In genomic region chr5:124725040-124725434, GRCh38 we compare ENCODE assay signal across 11 cellular contexts. TPM values are rescaled to one million over a fixed set of nuclear protein-coding genes. Genes with fewer than 3 reads are reported as not detected.
DNase-seq lines count a peak whose midpoint lies in the region; ATAC-seq and TF ChIP-seq lines count a peak whose summit lies in the region.
"Had no signal": no experiment of that assay in that cellular context is flagged by ENCODE, and none has a peak within 500 bp of the region (broad histone marks: within the 10 kb centered on the region; RNA-seq: fewer than 3 reads in every experiment).

No MANE protein-coding gene starts in this region.

- intact Hi-C loops in CD4-positive, alpha-beta memory T cell (cut with micrococcal nuclease) = no loop called here
- intact Hi-C loops in heart right ventricle (cut with DNase I) = no loop called here

- H3K4me1 ChIP-seq in CD4-positive, alpha-beta memory T cell (ENCODE audit: insufficient read depth, low read length) = no peaks in the 10 kb centered on the region
- H3K4me1 ChIP-seq in heart right ventricle = peaks cover 0 to 33% (median 4%) of the 10 kb centered on the region in 9 donors
- H3K4me1 ChIP-seq: Peyer's patch had no signal

- peak overlapping the region in 1 of 8 donors; percentile 7 for H3K4me3 Mint-ChIP-seq in CD4-positive, alpha-beta memory T cell

- CTCF ChIA-PET in CD4-positive, alpha-beta memory T cell (lab: Charles Lee; ENCODE audit: partially characterized antibody) = no interaction called here

- DNase-seq in ELF-1 (ENCODE audit: low read depth, low spot score) (peak; percentile 65), astrocyte of the cerebellum (ENCODE audit: low read depth) (no peak), heart right ventricle (no peak), foreskin melanocyte (no peak), DMS79 treated with DMSO at 0.1 percent for 48 hours (lab: John Stamatoyannopoulos, UW) (no peak)
- no peak for DNase-seq in CD4-positive, alpha-beta memory T cell
- DNase-seq: activated CD4-positive, alpha-beta T cell treated with anti-CD3 and anti-CD28 coated beads, Interleukin-2, amount 50 U/mL, for 48 hours; Peyer's patch had no signal

- H3K36me3 Mint-ChIP-seq in CD4-positive, alpha-beta memory T cell = no peaks in the 10 kb centered on the region

- peaks cover 0 to 5% of the 10 kb centered on the region in 2 donors for H3K27me3 Mint-ChIP-seq in CD4-positive, alpha-beta memory T cell

- ATAC-seq in GM19395 (IDR thresholded peaks at IDR 0.05; ENCODE audit: unreplicated experiment) = peak; percentile 49
- ATAC-seq in HG02938 (IDR thresholded peaks at IDR 0.05; ENCODE audit: unreplicated experiment) = peak; percentile 65
- no peak for ATAC-seq in heart right ventricle
- ATAC-seq: esophagus mucosa had no signal

- in situ Hi-C loops in astrocyte of the cerebellum (cut with HindIII; ENCODE audit: low sequenced_read_pairs) = no loop called here

- H3K4me1 Mint-ChIP-seq in CD4-positive, alpha-beta memory T cell = no peaks in the 10 kb centered on the region

- H3K27me3 ChIP-seq in CD4-positive, alpha-beta memory T cell (ENCODE audit: insufficient read depth, low read length) = no peaks in the 10 kb centered on the region
- H3K27me3 ChIP-seq in heart right ventricle = no peaks in the 10 kb centered on the region
- H3K27me3 ChIP-seq: Peyer's patch had no signal

- H3K36me3 ChIP-seq in CD4-positive, alpha-beta memory T cell (ENCODE audit: insufficient read depth, low read length) = no peaks in the 10 kb centered on the region
- no peaks in the 10 kb centered on the region for H3K36me3 ChIP-seq in heart right ventricle
- H3K36me3 ChIP-seq: Peyer's patch had no signal

- H3K9me3 ChIP-seq in CD4-positive, alpha-beta memory T cell (ENCODE audit: control insufficient read depth in 1 of 2, low read length in 2 of 2) = no peaks in the 10 kb centered on the region
- no peaks in the 10 kb centered on the region for H3K9me3 ChIP-seq in heart right ventricle
- H3K9me3 ChIP-seq: Peyer's patch had no signal

- POLR2A ChIA-PET in CD4-positive, alpha-beta memory T cell (lab: Charles Lee; ENCODE audit: partially characterized antibody) = no interaction called here

- peaks cover 0 to 7% (median 2%) of the 10 kb centered on the region in 8 donors for H3K9me3 Mint-ChIP-seq in CD4-positive, alpha-beta memory T cell

- H3K4me3 ChIP-seq in astrocyte of the cerebellum (ENCODE audit: low read depth, low read length) (no peak overlapping the region), heart right ventricle (no peak overlapping the region)
- H3K4me3 ChIP-seq in CD4-positive, alpha-beta memory T cell (ENCODE audit: low read length in 2 of 2) = no peak overlapping the region
- H3K4me3 ChIP-seq: Peyer's patch had no signal

- H3K27ac Mint-ChIP-seq in CD4-positive, alpha-beta memory T cell = no peak overlapping the region

- H3K27ac ChIP-seq in CD4-positive, alpha-beta memory T cell (ENCODE audit: low read depth, low read length) = no peak overlapping the region
- no peak overlapping the region for H3K27ac ChIP-seq in heart right ventricle
- H3K27ac ChIP-seq: Peyer's patch had no signal

- TF ChIP-seq CTCF in astrocyte of the cerebellum (IDR thresholded peaks at IDR 0.05; ENCODE audit: low read depth, low read length, missing control alignments) (peak; percentile 6), heart right ventricle (IDR thresholded peaks at IDR 0.05) (no peak)

- WGBS in heart right ventricle, 2 donors = 73 to 76% methylated on average over 4 of the region's 4 CpGs

RNA-seq across cellular contexts. Expression of gene ZNF608, which starts 21.4 kb away (rescaled TPM):
- not detected for total RNA-seq in CD4-positive, alpha-beta memory T cell
- not detected for polyA plus RNA-seq in CD4-positive, alpha-beta memory T cell
- 10 to 100 TPM in 9 of 10 donors, 1 to 10 TPM in 1; 9.8 to 22.9 (median 13.1) TPM for total RNA-seq in heart right ventricle
- polyA plus RNA-seq in heart right ventricle = 10 to 100 TPM in 1 of 2 donors, 1 to 10 TPM in 1; 3.3 to 17.2 TPM

Comparison
In these comparisons a context has a peak if more than half of its experiments do, and no peak if none do; other contexts are left out.
1. ATAC-seq: peak in GM19395 (single experiment) and HG02938 (single experiment); none in heart right ventricle (0 of 8).
2. RNA of gene ZNF608, which starts 21.4 kb away (total RNA-seq): 9.8 to 22.9 TPM in heart right ventricle; not detected in CD4-positive, alpha-beta memory T cell; every median in the first group is over 10 times any median in the second.